Comparison of ENCODE assay signal across 15 cellular contexts in the genomic region with DNA sequence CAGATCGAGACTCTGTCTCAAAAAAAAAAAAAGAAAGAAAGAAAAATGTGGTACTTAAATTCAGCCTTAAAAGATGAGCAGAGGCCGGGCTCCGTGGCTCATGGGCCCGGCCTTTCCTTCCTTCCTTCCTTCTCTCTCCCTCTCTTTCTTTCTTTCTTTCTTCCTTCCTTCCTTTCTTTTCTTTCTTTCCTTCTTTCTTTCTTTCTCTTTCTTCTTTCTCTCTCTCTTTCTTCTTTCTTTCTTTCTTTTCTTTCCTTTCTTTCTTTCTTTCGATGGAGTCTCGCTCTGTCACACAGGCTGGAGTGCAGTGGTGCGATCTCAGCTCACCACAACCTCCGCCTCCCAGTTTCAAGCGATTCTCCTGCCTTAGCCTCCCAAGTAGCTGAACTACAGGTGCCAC. TPM values are rescaled to one million over a fixed set of nuclear protein-coding genes. Genes with fewer than 3 reads are reported as not detected.
"Had no signal": no experiment of that assay in that cellular context is flagged by ENCODE, and none has a peak within 500 bp of the region (broad histone marks: within the 10 kb centered on the region; RNA-seq: fewer than 3 reads in every experiment).

No MANE protein-coding gene starts in this region.

RNA-seq across cellular contexts. Expression of gene NANOG, which starts 5.8 kb away (rescaled TPM):
- total RNA-seq: temporal lobe, upper lobe of right lung had no signal
- polyA plus RNA-seq: stomach, urinary bladder had no signal

RNA-seq across cellular contexts. Expression of gene NANOGNB, which starts 18.4 kb away (rescaled TPM):
- total RNA-seq: stomach, subcutaneous adipose tissue, suprapubic skin, temporal lobe, thoracic aorta, thyroid gland, tibial nerve, transverse colon, upper lobe of left lung, upper lobe of right lung, ureter, urinary bladder, uterus, vagina had no signal
- polyA plus RNA-seq: stomach, thymus, urinary bladder had no signal

RNA-seq across cellular contexts. Expression of gene CLEC4C, which starts 36.3 kb away (rescaled TPM):
- total RNA-seq: stomach, subcutaneous adipose tissue, suprapubic skin, temporal lobe, thoracic aorta, thyroid gland, tibial nerve, transverse colon, upper lobe of left lung, upper lobe of right lung, ureter, urinary bladder, vagina had no signal
- polyA plus RNA-seq: stomach, urinary bladder had no signal
